1 cellular context compared by ENCODE assay signal in genomic region chr9:136312436-136312835, GRCh38.
TF ChIP-seq lines count a peak whose summit lies in the region.

No MANE protein-coding gene starts in this region.

TF ChIP-seq in HepG2, 621 proteins besides CTCF, POLR2A, EP300 and RAD21:
- TF ChIP-seq STAG1 (CRISPR knock-in tag; IDR thresholded peaks at IDR 0.05) (peak; percentile 84), DR1 (CRISPR knock-in tag; IDR thresholded peaks at IDR 0.05) (no peak), HNRNPL (IDR thresholded peaks at IDR 0.05; ENCODE audit: low read depth, low read length) (0 out of 2 replicates have a peak, but pooled peaks have one; percentile 46), ZNF768 (CRISPR knock-in tag; IDR thresholded peaks at IDR 0.05) (0 out of 2 replicates have a peak, but pooled peaks have one; percentile 22), ZKSCAN1 (IDR thresholded peaks at IDR 0.05; ENCODE audit: low read length) (no peak), FOSL2 (CRISPR knock-in tag; IDR thresholded peaks at IDR 0.05) (0 out of 2 replicates have a peak, but pooled peaks have one; percentile 9), RXRB (CRISPR knock-in tag; IDR thresholded peaks at IDR 0.05; ENCODE audit: borderline replicate concordance) (peak; percentile 17; the same call in 1 of the 2 replicates), SAP130 (CRISPR knock-in tag; IDR thresholded peaks at IDR 0.05; ENCODE audit: low read depth) (peak; percentile 26; the same call in 1 of the 2 replicates), KDM2A (CRISPR knock-in tag; IDR thresholded peaks at IDR 0.05; ENCODE audit: borderline replicate concordance, low read depth) (peak; percentile 51; the same call in 1 of the 2 replicates), ZNF251 (CRISPR knock-in tag; IDR thresholded peaks at IDR 0.05) (no peak), GABPA (IDR thresholded peaks at IDR 0.05; ENCODE audit: low read depth, low read length) (no peak), GABPA (CRISPR knock-in tag; IDR thresholded peaks at IDR 0.05; ENCODE audit: low read depth) (peak; percentile 45; the same call in 1 of the 2 replicates), SMC3 (IDR thresholded peaks at IDR 0.05; ENCODE audit: low read length) (peak; percentile 55; the same call in 1 of the 2 replicates)
- TF ChIP-seq, protein P1, sequence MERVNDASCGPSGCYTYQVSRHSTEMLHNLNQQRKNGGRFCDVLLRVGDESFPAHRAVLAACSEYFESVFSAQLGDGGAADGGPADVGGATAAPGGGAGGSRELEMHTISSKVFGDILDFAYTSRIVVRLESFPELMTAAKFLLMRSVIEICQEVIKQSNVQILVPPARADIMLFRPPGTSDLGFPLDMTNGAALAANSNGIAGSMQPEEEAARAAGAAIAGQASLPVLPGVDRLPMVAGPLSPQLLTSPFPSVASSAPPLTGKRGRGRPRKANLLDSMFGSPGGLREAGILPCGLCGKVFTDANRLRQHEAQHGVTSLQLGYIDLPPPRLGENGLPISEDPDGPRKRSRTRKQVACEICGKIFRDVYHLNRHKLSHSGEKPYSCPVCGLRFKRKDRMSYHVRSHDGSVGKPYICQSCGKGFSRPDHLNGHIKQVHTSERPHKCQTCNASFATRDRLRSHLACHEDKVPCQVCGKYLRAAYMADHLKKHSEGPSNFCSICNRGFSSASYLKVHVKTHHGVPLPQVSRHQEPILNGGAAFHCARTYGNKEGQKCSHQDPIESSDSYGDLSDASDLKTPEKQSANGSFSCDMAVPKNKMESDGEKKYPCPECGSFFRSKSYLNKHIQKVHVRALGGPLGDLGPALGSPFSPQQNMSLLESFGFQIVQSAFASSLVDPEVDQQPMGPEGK (CRISPR knock-in tag; IDR thresholded peaks at IDR 0.05) = peak; percentile 56
